14 cellular contexts compared by ENCODE assay signal in the genomic region with DNA sequence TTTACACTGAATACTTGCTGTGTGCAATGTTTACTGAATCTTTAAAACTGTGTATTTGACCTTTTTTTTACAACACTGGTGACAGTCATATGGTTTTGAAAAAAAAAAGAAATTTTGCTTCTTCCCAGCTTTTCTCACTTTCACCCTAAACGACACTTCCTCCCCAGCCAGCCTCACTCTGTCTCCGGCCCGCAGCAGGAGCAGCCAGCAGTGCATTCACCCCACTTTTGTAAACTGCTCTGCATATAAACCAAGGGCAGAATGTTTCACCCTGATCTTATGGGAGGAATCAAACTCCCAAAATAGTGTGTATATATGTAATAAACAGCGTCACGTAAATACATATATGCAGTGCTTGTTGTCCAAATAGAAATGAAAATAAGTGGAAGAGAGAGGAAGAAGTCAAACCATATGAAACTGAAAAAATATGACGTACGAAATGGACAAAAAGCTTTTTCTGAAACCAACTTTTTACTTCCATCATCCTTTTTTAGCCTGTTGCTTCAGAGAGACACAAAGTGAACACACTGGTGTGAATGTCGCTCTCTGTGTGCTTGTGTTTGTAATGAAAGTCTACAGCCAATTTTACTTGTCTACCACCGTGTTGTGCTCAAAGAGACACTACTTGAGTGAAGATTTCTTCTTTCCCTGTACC. TPM values are rescaled to one million over a fixed set of nuclear protein-coding genes. Genes with fewer than 3 reads are reported as not detected.
DNase-seq lines count a peak whose midpoint lies in the region; ATAC-seq and TF ChIP-seq lines count a peak whose summit lies in the region.
"Had no signal": no experiment of that assay in that cellular context is flagged by ENCODE, and none has a peak within 500 bp of the region (broad histone marks: within the 10 kb centered on the region; RNA-seq: fewer than 3 reads in every experiment).

No MANE protein-coding gene starts in this region.

- H3K9me3 Mint-ChIP-seq in memory B cell = no peaks in the 10 kb centered on the region
- H3K9me3 Mint-ChIP-seq: activated naive CD4-positive, alpha-beta T cell treated with anti-CD3 and anti-CD28 coated beads for 36 hours; CD8-positive, alpha-beta memory T cell had no signal

- ATAC-seq in GM18858 (IDR thresholded peaks at IDR 0.05; ENCODE audit: unreplicated experiment) = peak; percentile 58
- peak; percentile 57 for ATAC-seq in GM21619 (IDR thresholded peaks at IDR 0.05; ENCODE audit: unreplicated experiment)
- ATAC-seq in HG03520 (IDR thresholded peaks at IDR 0.05; ENCODE audit: unreplicated experiment) = peak; percentile 61
- no peak for ATAC-seq in memory B cell (ENCODE audit: low read depth)
- ATAC-seq in aorta (ENCODE audit: low FRiP score) = no peak
- no peak for ATAC-seq in upper lobe of right lung

- no peak overlapping the region for H3K4me3 Mint-ChIP-seq in memory B cell
- H3K4me3 Mint-ChIP-seq: activated naive CD4-positive, alpha-beta T cell treated with anti-CD3 and anti-CD28 coated beads for 36 hours; CD8-positive, alpha-beta memory T cell had no signal

- H3K27ac Mint-ChIP-seq in memory B cell = peak overlapping the region; percentile 29
- H3K27ac Mint-ChIP-seq: activated naive CD4-positive, alpha-beta T cell treated with anti-CD3 and anti-CD28 coated beads for 36 hours had no signal

- H3K4me1 ChIP-seq in aorta (ENCODE audit: control insufficient read depth in 1 of 2, insufficient read depth in 2 of 2, low read length in 2 of 2) (no peaks in the 10 kb centered on the region), upper lobe of right lung (no peaks in the 10 kb centered on the region)
- H3K4me1 ChIP-seq: suprapubic skin had no signal

- H3K4me1 Mint-ChIP-seq in memory B cell = peaks cover 11% of the 10 kb centered on the region

- no peaks in the 10 kb centered on the region for H3K27me3 ChIP-seq in aorta (ENCODE audit: control insufficient read depth in 1 of 2, insufficient read depth in 2 of 2, low read length in 1 of 2)
- no peaks in the 10 kb centered on the region for H3K27me3 ChIP-seq in upper lobe of right lung
- H3K27me3 ChIP-seq: suprapubic skin had no signal

- peaks cover 35% of the 10 kb centered on the region for H3K36me3 Mint-ChIP-seq in memory B cell

- intact Hi-C loops in aorta (cut with DNase I) (loop anchor here in 1 of 2 donors (5.0 kb wide), 1 partner anchor 390 kb away; a partner anchor contains a TSS), upper lobe of right lung (cut with DNase I) (no loop called here)

- no peak for TF ChIP-seq CTCF in upper lobe of right lung (IDR thresholded peaks at IDR 0.05)

- H3K9me3 ChIP-seq in aorta (ENCODE audit: control insufficient read depth, low read length) = no peaks in the 10 kb centered on the region
- no peaks in the 10 kb centered on the region for H3K9me3 ChIP-seq in upper lobe of right lung
- H3K9me3 ChIP-seq: suprapubic skin had no signal

- no peak overlapping the region for H3K27ac ChIP-seq in aorta (ENCODE audit: low read depth in 1 of 2, low read length in 2 of 2)
- H3K27ac ChIP-seq in upper lobe of right lung = no peak overlapping the region
- H3K27ac ChIP-seq: suprapubic skin had no signal

- WGBS in aorta, 2 donors = 80 to 85% methylated on average over 9 of the region's 9 CpGs

- DNase-seq in memory B cell (ENCODE audit: low spot score in 2 of 2) (no peak), SIG-M5 (lab: John Stamatoyannopoulos, UW) (no peak), aorta (no peak), upper lobe of right lung (no peak)
- DNase-seq: activated naive CD4-positive, alpha-beta T cell treated with anti-CD3 and anti-CD28 coated beads for 36 hours; CD8-positive, alpha-beta memory T cell; cortex of kidney; foreskin fibroblast; kidney glomerular epithelial cell; SHP77 had no signal

- peaks cover 7% of the 10 kb centered on the region in 2 donors for H3K36me3 ChIP-seq in aorta (ENCODE audit: control insufficient read depth in 1 of 2, insufficient read depth in 2 of 2, low read length in 1 of 2)
- peaks cover 59% of the 10 kb centered on the region for H3K36me3 ChIP-seq in upper lobe of right lung

- H3K27me3 Mint-ChIP-seq in memory B cell = no peaks in the 10 kb centered on the region
- H3K27me3 Mint-ChIP-seq: CD8-positive, alpha-beta memory T cell had no signal

- no peak overlapping the region for H3K4me3 ChIP-seq in aorta (ENCODE audit: low read length in 2 of 2)
- H3K4me3 ChIP-seq in upper lobe of right lung = no peak overlapping the region
- H3K4me3 ChIP-seq: suprapubic skin had no signal

RNA-seq across cellular contexts. Expression of a gene that starts 54.2 kb away (rescaled TPM):
- 10 to 100 TPM; 33.5 to 34.7 TPM for total RNA-seq in aorta
- 1 to 10 TPM; 6.9 to 7.0 TPM for polyA plus RNA-seq in aorta
- total RNA-seq in upper lobe of right lung = 36.6 TPM

Comparison
In these comparisons a context has a peak if more than half of its experiments do, and no peak if none do; other contexts are left out.
1. ATAC-seq: peak in GM18858 (single experiment), GM21619 (single experiment) and HG03520 (single experiment); none in memory B cell (single experiment), aorta (single experiment) and upper lobe of right lung (single experiment).